ENCODE assay signal across 8 cellular contexts in the genomic region with DNA sequence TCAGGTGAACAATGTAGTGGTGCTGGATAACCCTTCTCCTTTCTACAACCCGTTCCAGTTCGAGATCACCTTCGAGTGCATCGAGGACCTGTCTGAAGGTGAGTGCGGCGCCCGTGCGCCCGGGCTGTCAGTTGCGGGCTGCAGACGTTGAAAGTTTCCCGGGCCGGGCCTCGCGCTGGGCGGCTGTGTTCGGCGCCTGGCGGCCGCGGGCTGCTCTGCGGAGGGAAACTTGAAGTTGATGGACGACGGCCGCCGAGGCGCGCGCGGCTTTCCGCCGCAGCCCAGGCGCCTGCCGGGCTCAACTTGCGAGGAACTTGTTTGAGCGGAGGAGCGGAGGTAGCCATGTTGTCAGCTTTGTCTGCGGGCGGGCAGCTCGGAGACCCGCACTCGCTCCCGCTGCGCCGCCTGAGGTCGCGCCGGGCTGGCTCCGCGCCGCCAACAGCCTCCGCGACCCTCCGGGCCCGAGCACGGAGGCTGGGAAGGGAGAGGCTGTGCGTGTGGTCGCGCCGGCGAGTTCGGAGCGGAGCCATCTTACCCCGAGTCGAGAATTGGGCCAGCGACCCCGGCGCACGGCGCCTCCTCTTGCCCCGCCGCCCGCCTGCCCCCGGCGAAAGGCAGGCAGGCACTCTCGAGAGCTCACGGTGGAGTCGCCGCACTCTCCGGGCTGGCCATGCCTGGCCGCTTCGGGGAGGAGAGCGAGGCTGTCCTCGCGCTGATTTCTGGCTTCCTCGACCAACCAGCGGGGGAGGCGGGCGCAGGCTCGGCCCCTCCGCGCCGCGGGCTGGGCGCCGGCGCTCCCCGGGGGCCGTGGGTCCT. TPM values are rescaled to one million over a fixed set of nuclear protein-coding genes. Genes with fewer than 3 reads are reported as not detected.
DNase-seq lines count a peak whose midpoint lies in the region; ATAC-seq and TF ChIP-seq lines count a peak whose summit lies in the region.

No MANE protein-coding gene starts in this region.

- POLR2A ChIA-PET in BJ (lab: Charles Lee) (no interaction called here), OCI-LY7 (lab: Charles Lee) (interaction anchor here (0.9 to 9.3 kb wide), 4 partner anchors 12 to 554 kb away, joined by 3 to 88 read pairs (median 4); no protein-coding TSS in a partner anchor)

- peak overlapping the region; percentile 89 for H3K27ac ChIP-seq in OCI-LY7 (ENCODE audit: low read depth, low read length, poor library complexity, severe bottlenecking)

- TF ChIP-seq CTCF in BJ (IDR thresholded peaks at IDR 0.05; ENCODE audit: insufficient read depth, low read depth, low read length), result no peak
- TF ChIP-seq CTCF in OCI-LY7 (conservative IDR thresholded peaks at IDR 0.05; ENCODE audit: low read length), result no peak
- no peak for TF ChIP-seq CTCF in fibroblast of mammary gland (conservative IDR thresholded peaks at IDR 0.05; ENCODE audit: control insufficient read depth, insufficient read depth, low read depth, low read length)

- no peak for DNase-seq in BJ (ENCODE audit: low read depth)
- DNase-seq in OCI-LY7 (ENCODE audit: low spot score), result peak; percentile 78
- peak; percentile 66 for DNase-seq in activated T-helper 1 cell treated with anti-CD3 and anti-CD28 coated beads, Interleukin-12 subunit alpha, Interleukin-12 subunit beta, Interleukin-2, Interleukin-4 antibody, amounts not matched to agents 30 ng/mL and 10 ng/mL and 1 ng/mL, durations not matched to agents 14 hours and 24 hours and 36 hours (ENCODE audit: low spot score)
- peak; percentile 61 for DNase-seq in fibroblast of mammary gland (ENCODE audit: low read depth)
- DNase-seq in natural killer cell treated with Interleukin-12 subunit alpha and Interleukin-12 subunit beta and Interleukin-15 and Interleukin-18, amount 100 ng/mL, for 72 hours (ENCODE audit: low spot score), result peak; percentile 70

- H3K4me2 ChIP-seq in OCI-LY7 (ENCODE audit: low read length), result peak overlapping the region; percentile 99

- no peaks in the 10 kb centered on the region for H3K9me2 ChIP-seq in OCI-LY7 (ENCODE audit: insufficient read depth, low read length)

- peaks cover 21% of the 10 kb centered on the region for H3K36me3 Mint-ChIP-seq in activated T-helper 1 cell treated with anti-CD3 and anti-CD28 coated beads, Interleukin-12 subunit alpha, Interleukin-12 subunit beta, Interleukin-2, Interleukin-4 antibody, amounts not matched to agents 30 ng/mL and 10 ng/mL and 1 ng/mL, durations not matched to agents 14 hours and 24 hours and 36 hours (ENCODE audit: low read depth)
- peaks cover 14% of the 10 kb centered on the region for H3K36me3 Mint-ChIP-seq in natural killer cell treated with Interleukin-12 subunit alpha and Interleukin-12 subunit beta and Interleukin-15 and Interleukin-18, amount 100 ng/mL, for 72 hours
- peaks cover 39% of the 10 kb centered on the region for H3K36me3 Mint-ChIP-seq in stimulated activated naive CD8-positive, alpha-beta T cell treated with anti-CD3 and anti-CD28 coated beads, Interleukin-15, Interleukin-2, amounts not matched to agents 100 ng/mL and 50 ng/mL, for 24 hours (ENCODE audit: low read depth)

- TSS peak; percentile 55 for BruUV-seq in OCI-LY7 (replicated peaks; lab: Mats Ljungman, UMichigan)

- peaks cover 57% of the 10 kb centered on the region for H3K4me1 Mint-ChIP-seq in activated T-helper 1 cell treated with anti-CD3 and anti-CD28 coated beads, Interleukin-12 subunit alpha, Interleukin-12 subunit beta, Interleukin-2, Interleukin-4 antibody, amounts not matched to agents 30 ng/mL and 10 ng/mL and 1 ng/mL, durations not matched to agents 14 hours and 24 hours and 36 hours (ENCODE audit: low read depth)
- peaks cover 44 to 57% of the 10 kb centered on the region in 2 donors for H3K4me1 Mint-ChIP-seq in natural killer cell treated with Interleukin-12 subunit alpha and Interleukin-12 subunit beta and Interleukin-15 and Interleukin-18, amount 100 ng/mL, for 72 hours (ENCODE audit: low read depth in 2 of 2)
- peaks cover 68% of the 10 kb centered on the region for H3K4me1 Mint-ChIP-seq in stimulated activated naive CD8-positive, alpha-beta T cell treated with anti-CD3 and anti-CD28 coated beads, Interleukin-15, Interleukin-2, amounts not matched to agents 100 ng/mL and 50 ng/mL, for 24 hours (ENCODE audit: low read depth)

- H3K27me3 ChIP-seq in BJ (ENCODE audit: control insufficient read depth, insufficient read depth, low read length), result no peaks in the 10 kb centered on the region

- H3K9me3 ChIP-seq in OCI-LY7 (ENCODE audit: low read length), result no peaks in the 10 kb centered on the region

- no peaks in the 10 kb centered on the region for H3K27me3 Mint-ChIP-seq in activated T-helper 1 cell treated with anti-CD3 and anti-CD28 coated beads, Interleukin-12 subunit alpha, Interleukin-12 subunit beta, Interleukin-2, Interleukin-4 antibody, amounts not matched to agents 30 ng/mL and 10 ng/mL and 1 ng/mL, durations not matched to agents 14 hours and 24 hours and 36 hours (ENCODE audit: insufficient read depth)
- H3K27me3 Mint-ChIP-seq in natural killer cell treated with Interleukin-12 subunit alpha and Interleukin-12 subunit beta and Interleukin-15 and Interleukin-18, amount 100 ng/mL, for 72 hours, result no peaks in the 10 kb centered on the region
- no peaks in the 10 kb centered on the region for H3K27me3 Mint-ChIP-seq in stimulated activated naive CD8-positive, alpha-beta T cell treated with anti-CD3 and anti-CD28 coated beads, Interleukin-15, Interleukin-2, amounts not matched to agents 100 ng/mL and 50 ng/mL, for 24 hours

- H3K27ac Mint-ChIP-seq in activated T-helper 1 cell treated with anti-CD3 and anti-CD28 coated beads, Interleukin-12 subunit alpha, Interleukin-12 subunit beta, Interleukin-2, Interleukin-4 antibody, amounts not matched to agents 30 ng/mL and 10 ng/mL and 1 ng/mL, durations not matched to agents 14 hours and 24 hours and 36 hours, result peak overlapping the region; percentile 96
- H3K27ac Mint-ChIP-seq in natural killer cell treated with Interleukin-12 subunit alpha and Interleukin-12 subunit beta and Interleukin-15 and Interleukin-18, amount 100 ng/mL, for 72 hours, result peak overlapping the region; percentile 93 to 96
- H3K27ac Mint-ChIP-seq in stimulated activated naive CD8-positive, alpha-beta T cell treated with anti-CD3 and anti-CD28 coated beads, Interleukin-15, Interleukin-2, amounts not matched to agents 100 ng/mL and 50 ng/mL, for 24 hours, result peak overlapping the region; percentile 96

- H3K4me3 ChIP-seq in BJ (ENCODE audit: low read depth, low read length) (peak overlapping the region; percentile 56), OCI-LY7 (ENCODE audit: low read depth, low read length, poor library complexity, severe bottlenecking) (peak overlapping the region; percentile 80), fibroblast of mammary gland (ENCODE audit: control insufficient read depth, low read depth, low read length) (peak overlapping the region; percentile 89)

- H3K79me2 ChIP-seq in OCI-LY7 (ENCODE audit: insufficient read depth, low read depth, low read length), result peaks cover 83% of the 10 kb centered on the region

- H2AFZ ChIP-seq in OCI-LY7 (ENCODE audit: low read length), result peak overlapping the region; percentile 26; the same call in 1 of the 2 replicates

- CTCF ChIA-PET in BJ (lab: Yijun Ruan, JAX) (interaction anchor here (1.0 to 1.2 kb wide), 2 partner anchors 111 to 610 kb away, joined by 3 read pairs; no protein-coding TSS in a partner anchor), OCI-LY7 (lab: Charles Lee; ENCODE audit: unreplicated experiment) (interaction anchor here (0.6 to 1.0 kb wide), 2 partner anchors 13 to 243 kb away, joined by 3 to 5 read pairs; no protein-coding TSS in a partner anchor)

- intact Hi-C loops in OCI-LY7 (cut with micrococcal nuclease; ENCODE audit: unreplicated experiment), result loop anchor here (1.0 to 10.0 kb wide), 6 partner anchors 40 to 550 kb away; partner anchors contain the start of gene CEP85L
- intact Hi-C loops in activated T-helper 1 cell treated with anti-CD3 and anti-CD28 coated beads, Interleukin-12 subunit alpha, Interleukin-12 subunit beta, Interleukin-2, Interleukin-4 antibody, amounts not matched to agents 30 ng/mL and 10 ng/mL and 1 ng/mL, durations not matched to agents 14 hours and 24 hours and 36 hours (cut with micrococcal nuclease), result loop anchor here (1.0 to 10.0 kb wide), 8 partner anchors 40 to 1217 kb away; partner anchors contain the start of gene NUS1

- H3K4me3 Mint-ChIP-seq in activated T-helper 1 cell treated with anti-CD3 and anti-CD28 coated beads, Interleukin-12 subunit alpha, Interleukin-12 subunit beta, Interleukin-2, Interleukin-4 antibody, amounts not matched to agents 30 ng/mL and 10 ng/mL and 1 ng/mL, durations not matched to agents 14 hours and 24 hours and 36 hours, result peak overlapping the region; percentile 94
- peak overlapping the region; percentile 100 for H3K4me3 Mint-ChIP-seq in natural killer cell treated with Interleukin-12 subunit alpha and Interleukin-12 subunit beta and Interleukin-15 and Interleukin-18, amount 100 ng/mL, for 72 hours
- peak overlapping the region; percentile 95 for H3K4me3 Mint-ChIP-seq in stimulated activated naive CD8-positive, alpha-beta T cell treated with anti-CD3 and anti-CD28 coated beads, Interleukin-15, Interleukin-2, amounts not matched to agents 100 ng/mL and 50 ng/mL, for 24 hours

- H3K36me3 ChIP-seq in BJ (ENCODE audit: control insufficient read depth, insufficient read depth, low read length) (no peaks in the 10 kb centered on the region), OCI-LY7 (ENCODE audit: insufficient read depth, low read length) (peaks cover 34% of the 10 kb centered on the region)

- H3K9me3 Mint-ChIP-seq in activated T-helper 1 cell treated with anti-CD3 and anti-CD28 coated beads, Interleukin-12 subunit alpha, Interleukin-12 subunit beta, Interleukin-2, Interleukin-4 antibody, amounts not matched to agents 30 ng/mL and 10 ng/mL and 1 ng/mL, durations not matched to agents 14 hours and 24 hours and 36 hours, result no peaks in the 10 kb centered on the region
- no peaks in the 10 kb centered on the region for H3K9me3 Mint-ChIP-seq in natural killer cell treated with Interleukin-12 subunit alpha and Interleukin-12 subunit beta and Interleukin-15 and Interleukin-18, amount 100 ng/mL, for 72 hours
- H3K9me3 Mint-ChIP-seq in stimulated activated naive CD8-positive, alpha-beta T cell treated with anti-CD3 and anti-CD28 coated beads, Interleukin-15, Interleukin-2, amounts not matched to agents 100 ng/mL and 50 ng/mL, for 24 hours, result no peaks in the 10 kb centered on the region

- H4K20me1 ChIP-seq in OCI-LY7 (ENCODE audit: insufficient read depth, low read length), result peaks cover 10% of the 10 kb centered on the region; the same call in 1 of the 2 replicates

- ATAC-seq in GM19035 (IDR thresholded peaks at IDR 0.05; ENCODE audit: unreplicated experiment) (peak; percentile 36), HG03196 (IDR thresholded peaks at IDR 0.05; ENCODE audit: unreplicated experiment) (peak; percentile 41)
- ATAC-seq in natural killer cell treated with Interleukin-12 subunit alpha and Interleukin-12 subunit beta and Interleukin-15 and Interleukin-18, amount 100 ng/mL, for 72 hours, result peak; percentile 74 to 78

- peaks cover 62% of the 10 kb centered on the region for H3K4me1 ChIP-seq in OCI-LY7 (ENCODE audit: insufficient read depth, low read length, poor library complexity, severe bottlenecking)

RNA-seq across cellular contexts. Expression of gene ASF1A, which starts 0.7 kb away (rescaled TPM):
- 12.4 and 14.0 TPM in 2 replicates for polyA plus RNA-seq in BJ (2011; rRNA removed)
- 3.8 and 3.9 TPM in 2 replicates for polyA minus RNA-seq in BJ (2011; rRNA and poly(A)+ RNA removed)
- 19.8 and 37.3 TPM in 2 replicates for total RNA-seq in OCI-LY7 (2014; rRNA removed; shearing (Covaris generic))
- 46.0 and 46.8 TPM in 2 replicates for total RNA-seq in OCI-LY7 (2022)
- 36.0 and 42.9 TPM in 2 replicates for total RNA-seq in activated T-helper 1 cell treated with anti-CD3 and anti-CD28 coated beads, Interleukin-12 subunit alpha, Interleukin-12 subunit beta, Interleukin-2, Interleukin-4 antibody, amounts not matched to agents 30 ng/mL and 10 ng/mL and 1 ng/mL, durations not matched to agents 14 hours and 24 hours and 36 hours
- 10 to 100 TPM; 15.9 to 36.4 TPM for total RNA-seq in natural killer cell treated with Interleukin-12 subunit alpha and Interleukin-12 subunit beta and Interleukin-15 and Interleukin-18, amount 100 ng/mL, for 72 hours

RNA-seq across cellular contexts. Expression of gene MCM9, which starts 40.3 kb away (rescaled TPM):
- polyA plus RNA-seq in BJ (2011; rRNA removed), result 1.7 and 1.9 TPM in 2 replicates
- 6.2 and 8.9 TPM in 2 replicates for polyA minus RNA-seq in BJ (2011; rRNA and poly(A)+ RNA removed)
- 14.6 and 17.4 TPM in 2 replicates for total RNA-seq in OCI-LY7 (2014; rRNA removed; shearing (Covaris generic))
- 18.8 and 23.2 TPM in 2 replicates for total RNA-seq in OCI-LY7 (2022)
- 19.8 and 24.4 TPM in 2 replicates for total RNA-seq in activated T-helper 1 cell treated with anti-CD3 and anti-CD28 coated beads, Interleukin-12 subunit alpha, Interleukin-12 subunit beta, Interleukin-2, Interleukin-4 antibody, amounts not matched to agents 30 ng/mL and 10 ng/mL and 1 ng/mL, durations not matched to agents 14 hours and 24 hours and 36 hours
- total RNA-seq in natural killer cell treated with Interleukin-12 subunit alpha and Interleukin-12 subunit beta and Interleukin-15 and Interleukin-18, amount 100 ng/mL, for 72 hours, result 10 to 100 TPM; 24.2 to 28.1 TPM
